ENCODE assay signal across 8 cellular contexts in the genomic region with DNA sequence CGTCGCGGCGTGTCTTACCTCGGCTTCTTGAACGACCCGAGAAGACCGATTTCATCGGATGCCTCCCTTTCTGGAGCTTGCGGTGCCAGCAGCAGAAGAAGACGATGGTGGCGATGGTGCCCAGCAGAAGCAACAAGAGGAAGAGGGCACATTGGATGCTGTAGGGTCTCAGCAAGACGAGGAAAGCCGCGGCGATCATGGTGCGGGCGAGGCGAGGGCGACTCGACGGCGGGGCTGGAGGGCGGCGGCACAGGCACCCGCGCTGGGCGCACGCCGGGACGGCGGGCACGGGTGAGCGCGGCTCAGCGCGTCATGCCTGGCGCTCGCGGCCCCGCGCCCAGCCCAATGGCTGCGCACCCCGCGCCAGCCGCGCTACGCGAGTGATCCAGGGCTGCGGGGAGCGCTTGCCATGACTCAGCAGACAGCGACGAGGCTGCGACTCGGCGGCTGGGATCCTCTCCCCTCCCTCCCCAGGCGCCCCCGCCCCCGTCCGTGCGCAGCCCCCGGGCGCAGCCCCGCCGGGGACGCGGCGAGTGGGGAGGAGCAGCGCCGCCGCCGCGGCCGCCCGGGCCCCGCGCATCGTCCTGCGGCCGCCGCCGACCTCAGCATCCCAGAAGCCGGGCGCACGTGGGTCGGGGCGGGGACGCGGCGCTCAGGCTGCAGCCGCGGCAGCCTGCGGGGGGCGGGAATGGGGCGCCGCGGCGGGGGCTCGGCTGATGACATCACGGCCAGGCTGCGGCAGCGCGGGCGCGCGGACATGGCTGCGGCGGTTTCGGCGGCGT. TPM values are rescaled to one million over a fixed set of nuclear protein-coding genes. Genes with fewer than 3 reads are reported as not detected.
DNase-seq lines count a peak whose midpoint lies in the region; ATAC-seq, FAIRE-seq and TF ChIP-seq lines count a peak whose summit lies in the region.

TSS of gene BEND6 (plus strand) at position 719 of the 782 bp plus-strand sequence. CDS start 26,704 bp downstream, outside the sequence.

- H3K36me3 Mint-ChIP-seq in stimulated activated effector memory CD8-positive, alpha-beta T cell treated with anti-CD3 and anti-CD28 coated beads, Interleukin-12 subunit alpha, Interleukin-12 subunit beta, amount 100 ng/mL, for 72 hours = peaks cover 6% of the 10 kb centered on the region

- WGBS in ectodermal cell, 2 experiments = 0% methylated on average over 111 of the region's 111 CpGs

- no peaks in the 10 kb centered on the region for H3K9me3 Mint-ChIP-seq in stimulated activated effector memory CD8-positive, alpha-beta T cell treated with anti-CD3 and anti-CD28 coated beads, Interleukin-12 subunit alpha, Interleukin-12 subunit beta, amount 100 ng/mL, for 72 hours

- H3K4me3 ChIP-seq in LNCaP clone FGC (ENCODE audit: low read depth, low read length) (peak within 1 kb of the TSS; percentile 49), ectodermal cell (ENCODE audit: insufficient read depth, low read depth, low read length) (peak within 1 kb of the TSS; percentile 57)

- no peak for DNase-seq in activated CD4-positive, CD25-positive, alpha-beta regulatory T cell (lab: John Stamatoyannopoulos, UW)
- DNase-seq in H54 (ENCODE audit: insufficient read length, low spot score) = peak; percentile 80
- DNase-seq in LNCaP clone FGC (ENCODE audit: low read depth) = no peak
- peak; percentile 25 for DNase-seq in UCSD-AML1 (lab: John Stamatoyannopoulos, UW; ENCODE audit: unreplicated experiment)
- DNase-seq in lung microvascular endothelial cell (ENCODE audit: low read depth in 2 of 2) = peak; percentile 69 to 78
- peak; percentile 7 to 56 for DNase-seq in stimulated activated effector memory CD8-positive, alpha-beta T cell treated with anti-CD3 and anti-CD28 coated beads, Interleukin-12 subunit alpha, Interleukin-12 subunit beta, amount 100 ng/mL, for 72 hours (ENCODE audit: low spot score in 2 of 2)

- no peaks in the 10 kb centered on the region for H3K9me3 ChIP-seq in ectodermal cell (ENCODE audit: control insufficient read depth, low read length)

- ATAC-seq in activated CD4-positive, CD25-positive, alpha-beta regulatory T cell treated with anti-CD3 and anti-CD28 coated beads, Interleukin-2, amount 50 U/mL, for 24 hours = peak; percentile 58 to 66
- peak; percentile 74 for ATAC-seq in stimulated activated effector memory CD8-positive, alpha-beta T cell treated with anti-CD3 and anti-CD28 coated beads, Interleukin-12 subunit alpha, Interleukin-12 subunit beta, amount 100 ng/mL, for 72 hours

- TF ChIP-seq POLR2A in H54 (IDR thresholded peaks at IDR 0.05; ENCODE audit: low read depth, low read length) = peak; percentile 88

- no peak within 1 kb of the TSS for H3K27ac ChIP-seq in ectodermal cell (ENCODE audit: insufficient read depth, low read depth, low read length, poor library complexity, severe bottlenecking)

- H3K4me3 Mint-ChIP-seq in stimulated activated effector memory CD8-positive, alpha-beta T cell treated with anti-CD3 and anti-CD28 coated beads, Interleukin-12 subunit alpha, Interleukin-12 subunit beta, amount 100 ng/mL, for 72 hours = peak within 1 kb of the TSS; percentile 84

- no peaks in the 10 kb centered on the region for H3K4me1 ChIP-seq in ectodermal cell (ENCODE audit: control insufficient read depth, insufficient read depth, low read length)

- no peak for TF ChIP-seq CTCF in LNCaP clone FGC (IDR thresholded peaks at IDR 0.05; ENCODE audit: control insufficient read depth, extremely low read depth, insufficient read depth)

- H3K4me1 Mint-ChIP-seq in stimulated activated effector memory CD8-positive, alpha-beta T cell treated with anti-CD3 and anti-CD28 coated beads, Interleukin-12 subunit alpha, Interleukin-12 subunit beta, amount 100 ng/mL, for 72 hours = peaks cover 19% of the 10 kb centered on the region

- peaks cover 50% of the 10 kb centered on the region for H3K27me3 ChIP-seq in ectodermal cell (ENCODE audit: control insufficient read depth, insufficient read depth, low read length, poor library complexity, severe bottlenecking)

- no peaks in the 10 kb centered on the region for H3K36me3 ChIP-seq in ectodermal cell (ENCODE audit: control insufficient read depth, insufficient read depth, low read length)

- H3K27ac Mint-ChIP-seq in stimulated activated effector memory CD8-positive, alpha-beta T cell treated with anti-CD3 and anti-CD28 coated beads, Interleukin-12 subunit alpha, Interleukin-12 subunit beta, amount 100 ng/mL, for 72 hours = peak within 1 kb of the TSS; percentile 83

- FAIRE-seq in H54 (lab: Jason Lieb, UNC) = no peak

RNA-seq across cellular contexts. Expression of gene BEND6, which starts in this region (rescaled TPM):
- 2.3 TPM for polyA plus RNA-seq in ectodermal cell (2013, experiment 1 of 4)
- polyA plus RNA-seq in ectodermal cell (2013, experiment 2 of 4) = 2.3 TPM
- polyA plus RNA-seq in ectodermal cell (2013, experiment 3 of 4) = 2.2 TPM
- polyA plus RNA-seq in ectodermal cell (2013, experiment 4 of 4) = 1.7 TPM
- total RNA-seq in lung microvascular endothelial cell = 0.22 TPM in 1 of 2 replicates, not detected in the other

Comparison
In these comparisons a context has a peak if more than half of its experiments do, and no peak if none do; other contexts are left out.
1. Peak in DNase-seq in lung microvascular endothelial cell; RNA of the gene not detected or under 1 TPM.
2. DNase-seq: peak in H54 (single experiment), UCSD-AML1 (single experiment) and stimulated activated effector memory CD8-positive, alpha-beta T cell treated with anti-CD3 and anti-CD28 coated beads, Interleukin-12 subunit alpha, Interleukin-12 subunit beta, amount 100 ng/mL, for 72 hours (2 of 2); none in activated CD4-positive, CD25-positive, alpha-beta regulatory T cell (0 of 4) and LNCaP clone FGC (single experiment).